Comparison of ENCODE assay signal across 8 cellular contexts in genomic region chr1:92298573-92299476, GRCh38. TPM values are rescaled to one million over a fixed set of nuclear protein-coding genes. Genes with fewer than 3 reads are reported as not detected.
DNase-seq lines count a peak whose midpoint lies in the region; ATAC-seq and TF ChIP-seq lines count a peak whose summit lies in the region.

GLMN (minus strand) TSS chr1:92298987; CDS start chr1:92297999, 988 bp downstream.
RPAP2 (plus strand) TSS chr1:92299059; CDS start chr1:92299074, 15 bp downstream.

- DNase-seq in NCI-H1048 (lab: John Stamatoyannopoulos, UW) (peak; percentile 65), SW 1271 (lab: John Stamatoyannopoulos, UW) (peak; percentile 56 to 81), cardiac septum (ENCODE audit: low spot score) (peak; percentile 93), posterior cingulate gyrus (peak; percentile 59 to 97 (median 77)), upper lobe of left lung (peak; percentile 81 to 95)
- peak; percentile 78 for DNase-seq in activated naive CD8-positive, alpha-beta T cell treated with anti-CD3 and anti-CD28 coated beads, Interleukin-2, amount 50 U/mL, for 24 hours

- ATAC-seq in HG02610 (IDR thresholded peaks at IDR 0.05; ENCODE audit: unreplicated experiment) (peak; percentile 99), upper lobe of left lung (ENCODE audit: low FRiP score in 2 of 2) (peak; percentile 99 to 100)
- peak; percentile 98 for ATAC-seq in activated naive CD8-positive, alpha-beta T cell treated with anti-CD3 and anti-CD28 coated beads, Interleukin-2, amount 50 U/mL, for 24 hours

- peaks cover 0 to 13% (median 0%) of the 10 kb centered on the region in 4 donors for H3K36me3 ChIP-seq in upper lobe of left lung

- no peaks in the 10 kb centered on the region for H3K9me3 ChIP-seq in upper lobe of left lung

- peaks cover 34% of the 10 kb centered on the region for H3K36me3 Mint-ChIP-seq in activated naive CD8-positive, alpha-beta T cell treated with anti-CD3 and anti-CD28 coated beads, Interleukin-2, amount 50 U/mL, for 24 hours (ENCODE audit: low read depth)

- H3K27ac Mint-ChIP-seq in activated naive CD8-positive, alpha-beta T cell treated with anti-CD3 and anti-CD28 coated beads, Interleukin-2, amount 50 U/mL, for 24 hours = peak within 1 kb of the TSS; percentile 97

- H3K27me3 ChIP-seq in upper lobe of left lung = no peaks in the 10 kb centered on the region

- no peaks in the 10 kb centered on the region for H3K27me3 Mint-ChIP-seq in activated naive CD8-positive, alpha-beta T cell treated with anti-CD3 and anti-CD28 coated beads, Interleukin-2, amount 50 U/mL, for 24 hours

- 0 out of 3 replicates have a peak, but pooled peaks have one; percentile 11 for TF ChIP-seq CTCF in GM12872 (IDR thresholded peaks at IDR 0.05; ENCODE audit: insufficient read depth, low read depth, low read length)
- TF ChIP-seq CTCF in upper lobe of left lung (IDR thresholded peaks at IDR 0.05) = peak in 3 of 6 experiments; percentile 8 to 30 (median 27)

- peak within 1 kb of the TSS; percentile 96 for H3K4me3 Mint-ChIP-seq in activated naive CD8-positive, alpha-beta T cell treated with anti-CD3 and anti-CD28 coated beads, Interleukin-2, amount 50 U/mL, for 24 hours

- peaks cover 11 to 18% (median 15%) of the 10 kb centered on the region in 4 donors for H3K4me1 ChIP-seq in upper lobe of left lung

- peak within 1 kb of the TSS; percentile 86 to 98 (median 92) for H3K27ac ChIP-seq in upper lobe of left lung

- H3K9me3 Mint-ChIP-seq in activated naive CD8-positive, alpha-beta T cell treated with anti-CD3 and anti-CD28 coated beads, Interleukin-2, amount 50 U/mL, for 24 hours = no peaks in the 10 kb centered on the region

- intact Hi-C loops in cardiac septum (cut with DNase I) = loop anchor here (5.0 kb wide), 1 partner anchor 797 kb away; the partner anchor contains the start of gene CDC7
- intact Hi-C loops in posterior cingulate gyrus (cut with DNase I) = loop anchor here (10.0 kb wide), 2 partner anchors 224 to 364 kb away; partner anchors contain the start of gene SETSIP

- peak in 3 of 4 donors; percentile 62 to 88 (median 75) for TF ChIP-seq POLR2A in upper lobe of left lung (IDR thresholded peaks at IDR 0.05)

- H3K4me3 ChIP-seq in upper lobe of left lung = peak within 1 kb of the TSS; percentile 27 to 80 (median 77)

- H3K4me1 Mint-ChIP-seq in activated naive CD8-positive, alpha-beta T cell treated with anti-CD3 and anti-CD28 coated beads, Interleukin-2, amount 50 U/mL, for 24 hours = peaks cover 36% of the 10 kb centered on the region

- no peak for TF ChIP-seq EP300 in upper lobe of left lung (IDR thresholded peaks at IDR 0.05)

- 0% methylated on average over 12 to 36 of the region's 76 CpGs for WGBS in upper lobe of left lung, 2 donors

RNA-seq across cellular contexts. Expression of gene GLMN, which starts in this region (rescaled TPM):
- 5.8 TPM for total RNA-seq in cardiac septum
- 10 to 100 TPM in 1 of 6 donors, 1 to 10 TPM in 5; 4.8 to 16.8 (median 6.0) TPM for total RNA-seq in upper lobe of left lung

RNA-seq across cellular contexts. Expression of gene RPAP2, which starts in this region (rescaled TPM):
- total RNA-seq in cardiac septum = 22.1 TPM
- 10 to 100 TPM in 2 of 6 donors, 1 to 10 TPM in 4; 3.6 to 15.8 (median 5.6) TPM for total RNA-seq in upper lobe of left lung

Comparison
In these comparisons a context has a peak if more than half of its experiments do, and no peak if none do; other contexts are left out.
1. Peak in every context shown above with its lines: DNase-seq, ATAC-seq, H3K4me3 ChIP-seq and H3K27ac ChIP-seq.